ENCODE assay signal across 31 cellular contexts in genomic region chr1:43691871-43692815, GRCh38. TPM values are rescaled to one million over a fixed set of nuclear protein-coding genes. Genes with fewer than 3 reads are reported as not detected.
DNase-seq lines count a peak whose midpoint lies in the region; ATAC-seq, FAIRE-seq and TF ChIP-seq lines count a peak whose summit lies in the region.
"Had no signal": no experiment of that assay in that cellular context is flagged by ENCODE, and none has a peak within 500 bp of the region (broad histone marks: within the 10 kb centered on the region; RNA-seq: fewer than 3 reads in every experiment).

No MANE protein-coding gene starts in this region.

- no peak overlapping the region for H3K27ac ChIP-seq in right cardiac atrium (ENCODE audit: low read length)
- H3K27ac ChIP-seq: brain microvascular endothelial cell, neutrophil had no signal

- H3K4me3 Mint-ChIP-seq in glutamatergic neuron (ENCODE audit: unreplicated experiment), result no peak overlapping the region
- no peak overlapping the region for H3K4me3 Mint-ChIP-seq in natural killer cell
- H3K4me3 Mint-ChIP-seq: activated CD4-positive, alpha-beta memory T cell treated with anti-CD3 and anti-CD28 coated beads for 36 hours; activated naive CD8-positive, alpha-beta T cell treated with anti-CD3 and anti-CD28 coated beads, Interleukin-2, amount 10 ng/mL, durations not matched to agents 7 days and 5 days; B cell; CD8-positive, alpha-beta T cell; T-helper 1 cell treated with Interleukin-12 subunit alpha and Interleukin-12 subunit beta and Interleukin-4 antibody, amounts not matched to agents 30 μg/mL and 1 μg/mL, for 36 hours had no signal

- H3K9me3 Mint-ChIP-seq in glutamatergic neuron (ENCODE audit: unreplicated experiment), result peaks cover 3% of the 10 kb centered on the region
- H3K9me3 Mint-ChIP-seq in natural killer cell, result no peaks in the 10 kb centered on the region
- H3K9me3 Mint-ChIP-seq: activated CD4-positive, alpha-beta memory T cell treated with anti-CD3 and anti-CD28 coated beads for 36 hours; activated naive CD8-positive, alpha-beta T cell treated with anti-CD3 and anti-CD28 coated beads, Interleukin-2, amount 10 ng/mL, durations not matched to agents 7 days and 5 days; activated T-helper 2 cell treated with anti-CD3 and anti-CD28 coated beads, Interferon-gamma antibody, Interleukin-2, Interleukin-4, amounts not matched to agents 10 μg/mL and 5 μg/mL and 100 μg/mL, durations not matched to agents 14 hours and 24 hours and 36 hours; CD8-positive, alpha-beta T cell; T-helper 1 cell treated with Interleukin-12 subunit alpha and Interleukin-12 subunit beta and Interleukin-4 antibody, amounts not matched to agents 30 μg/mL and 1 μg/mL, for 36 hours had no signal

- peak; percentile 31 for DNase-seq in cardiac septum (ENCODE audit: low spot score)
- DNase-seq in right cardiac atrium, result no peak
- no peak for DNase-seq in glutamatergic neuron
- DNase-seq in pons (ENCODE audit: low spot score), result peak; percentile 66
- DNase-seq in natural killer cell, result no peak
- no peak for DNase-seq in GM12891 (ENCODE audit: insufficient read length, low spot score)
- DNase-seq: activated CD4-positive, alpha-beta memory T cell treated with anti-CD3 and anti-CD28 coated beads for 36 hours; activated CD8-positive, alpha-beta memory T cell treated with anti-CD3 and anti-CD28 coated beads, Interleukin-2, amount 50 U/mL, for 48 hours; activated naive CD8-positive, alpha-beta T cell treated with anti-CD3 and anti-CD28 coated beads, Interleukin-2, amount 10 ng/mL, durations not matched to agents 7 days and 5 days; brain microvascular endothelial cell; CD8-positive, alpha-beta T cell; effector CD4-positive, alpha-beta T cell; MV-4-11; NCI-H1694; NCI-H2171; NCI-H510A treated with DMSO at 0.1 percent for 48 hours; PC-3; SK-N-SH; stimulated activated CD4-positive, alpha-beta T cell treated with anti-CD3 and anti-CD28 coated beads, Interleukin-2, amount 100 ng/mL, for 48 hours; uterus had no signal

- H3K36me3 Mint-ChIP-seq in glutamatergic neuron (ENCODE audit: unreplicated experiment) (no peaks in the 10 kb centered on the region), natural killer cell (peaks cover 20% of the 10 kb centered on the region)

- no peaks in the 10 kb centered on the region for H3K4me1 ChIP-seq in right cardiac atrium (ENCODE audit: control insufficient read depth, insufficient read depth, low read length)
- H3K4me1 ChIP-seq: uterus had no signal

- H3K27me3 ChIP-seq in right cardiac atrium (ENCODE audit: control insufficient read depth, insufficient read depth), result no peaks in the 10 kb centered on the region
- H3K27me3 ChIP-seq: brain microvascular endothelial cell, neutrophil, uterus had no signal

- H3K27me3 Mint-ChIP-seq in glutamatergic neuron (ENCODE audit: unreplicated experiment) (peaks cover 2% of the 10 kb centered on the region), natural killer cell (ENCODE audit: low read depth in 2 of 2) (no peaks in the 10 kb centered on the region)
- H3K27me3 Mint-ChIP-seq: activated CD4-positive, alpha-beta memory T cell treated with anti-CD3 and anti-CD28 coated beads for 36 hours; activated naive CD8-positive, alpha-beta T cell treated with anti-CD3 and anti-CD28 coated beads, Interleukin-2, amount 10 ng/mL, durations not matched to agents 7 days and 5 days; B cell had no signal

- WGBS in right cardiac atrium, result 83% methylated on average over 10 of the region's 10 CpGs

- FAIRE-seq in GM12891 (lab: Jason Lieb, UNC), result no peak
- FAIRE-seq: A204.1, GM12892, H1, TTC549 had no signal

- TF ChIP-seq CTCF in glutamatergic neuron (IDR thresholded peaks at IDR 0.05; ENCODE audit: partially characterized antibody, unreplicated experiment) (no peak), natural killer cell (IDR thresholded peaks at IDR 0.05) (no peak)

- H3K4me1 Mint-ChIP-seq in glutamatergic neuron (ENCODE audit: low read depth, unreplicated experiment), result no peaks in the 10 kb centered on the region
- peaks cover 6 to 15% of the 10 kb centered on the region in 2 donors for H3K4me1 Mint-ChIP-seq in natural killer cell
- H3K4me1 Mint-ChIP-seq: activated naive CD8-positive, alpha-beta T cell treated with anti-CD3 and anti-CD28 coated beads, Interleukin-2, amount 10 ng/mL, durations not matched to agents 7 days and 5 days; B cell had no signal

- intact Hi-C loops in cardiac septum (cut with DNase I) (no loop called here), right cardiac atrium (cut with DNase I) (no loop called here), natural killer cell (cut with micrococcal nuclease) (no loop called here)

- H3K27ac Mint-ChIP-seq in glutamatergic neuron (ENCODE audit: unreplicated experiment) (peak overlapping the region; percentile 53), natural killer cell (no peak overlapping the region)
- H3K27ac Mint-ChIP-seq: activated CD4-positive, alpha-beta memory T cell treated with anti-CD3 and anti-CD28 coated beads for 36 hours; activated naive CD8-positive, alpha-beta T cell treated with anti-CD3 and anti-CD28 coated beads, Interleukin-2, amount 10 ng/mL, durations not matched to agents 7 days and 5 days; activated T-helper 2 cell treated with anti-CD3 and anti-CD28 coated beads, Interferon-gamma antibody, Interleukin-2, Interleukin-4, amounts not matched to agents 10 μg/mL and 5 μg/mL and 100 μg/mL, durations not matched to agents 14 hours and 24 hours and 36 hours; B cell; CD8-positive, alpha-beta T cell; T-helper 1 cell treated with Interleukin-12 subunit alpha and Interleukin-12 subunit beta and Interleukin-4 antibody, amounts not matched to agents 30 μg/mL and 1 μg/mL, for 36 hours had no signal

- H3K4me3 ChIP-seq in right cardiac atrium (ENCODE audit: low read length), result no peak overlapping the region
- H3K4me3 ChIP-seq: uterus had no signal

- no peak for TF ChIP-seq POLR2A in GM12891 (IDR thresholded peaks at IDR 0.05; ENCODE audit: low read depth, low read length)

- H3K9me3 ChIP-seq in right cardiac atrium (ENCODE audit: control insufficient read depth, low read length), result no peaks in the 10 kb centered on the region
- H3K9me3 ChIP-seq: neutrophil, SK-N-SH, uterus had no signal

- ATAC-seq in right cardiac atrium (no peak), natural killer cell (no peak), HG03571 (IDR thresholded peaks at IDR 0.05; ENCODE audit: unreplicated experiment) (no peak), HG02798 (IDR thresholded peaks at IDR 0.05; ENCODE audit: poor library complexity, unreplicated experiment) (no peak)
- ATAC-seq: activated CD4-positive, CD25-positive, alpha-beta regulatory T cell treated with anti-CD3 and anti-CD28 coated beads, Interleukin-2, amount 50 U/mL, for 24 hours; CD8-positive, alpha-beta T cell; PC-3 had no signal

TF ChIP-seq in GM12891, 5 proteins besides CTCF, POLR2A, EP300 and RAD21:
- TF ChIP-seq POLR2AphosphoS5 (IDR thresholded peaks at IDR 0.05; ENCODE audit: low read depth, low read length), result no peak
- no peak for TF ChIP-seq POU2F2 (IDR thresholded peaks at IDR 0.05; ENCODE audit: low read depth, low read length)
- TF ChIP-seq TAF1 (IDR thresholded peaks at IDR 0.05; ENCODE audit: low read depth, low read length), result no peak
- no peak for TF ChIP-seq PAX5 (IDR thresholded peaks at IDR 0.05; ENCODE audit: insufficient read depth, low read length, severe bottlenecking)
- no peak for TF ChIP-seq SPI1 (IDR thresholded peaks at IDR 0.05; ENCODE audit: low read depth, low read length)

RNA-seq across cellular contexts. Expression of gene ST3GAL3, which starts 15.2 kb away (rescaled TPM):
- total RNA-seq in cardiac septum (30.1 TPM), right cardiac atrium (10 to 100 TPM; 19.8 to 26.3 (median 22.3) TPM), glutamatergic neuron (ENCODE audit: unreplicated experiment) (16.5 TPM), natural killer cell (10 to 100 TPM; 22.2 to 27.3 (median 22.3) TPM)
- polyA plus RNA-seq in right cardiac atrium, result 19.6 TPM
- polyA plus RNA-seq in GM12891 (2012; ENCODE audit: low read depth, missing spikeins), result 9.7 TPM

RNA-seq across cellular contexts. Expression of gene KDM4A, which starts 42.2 kb away (rescaled TPM):
- 19.8 TPM for total RNA-seq in cardiac septum
- 10 to 100 TPM; 15.3 to 18.0 (median 16.6) TPM for total RNA-seq in right cardiac atrium
- polyA plus RNA-seq in right cardiac atrium, result 7.2 TPM
- total RNA-seq in glutamatergic neuron (ENCODE audit: unreplicated experiment), result 112 TPM
- total RNA-seq in natural killer cell, result 10 to 100 TPM; 41.5 to 70.9 (median 58.1) TPM
- polyA plus RNA-seq in GM12891 (2012; ENCODE audit: low read depth, missing spikeins), result 12.1 TPM

Comparison
In these comparisons a context has a peak if more than half of its experiments do, and no peak if none do; other contexts are left out.
1. DNase-seq: peak in cardiac septum (single experiment) and pons (single experiment); none in right cardiac atrium (0 of 3), glutamatergic neuron (single experiment), natural killer cell (single experiment) and GM12891 (single experiment).